ENCODE assay signal across 8 cellular contexts in the genomic region with DNA sequence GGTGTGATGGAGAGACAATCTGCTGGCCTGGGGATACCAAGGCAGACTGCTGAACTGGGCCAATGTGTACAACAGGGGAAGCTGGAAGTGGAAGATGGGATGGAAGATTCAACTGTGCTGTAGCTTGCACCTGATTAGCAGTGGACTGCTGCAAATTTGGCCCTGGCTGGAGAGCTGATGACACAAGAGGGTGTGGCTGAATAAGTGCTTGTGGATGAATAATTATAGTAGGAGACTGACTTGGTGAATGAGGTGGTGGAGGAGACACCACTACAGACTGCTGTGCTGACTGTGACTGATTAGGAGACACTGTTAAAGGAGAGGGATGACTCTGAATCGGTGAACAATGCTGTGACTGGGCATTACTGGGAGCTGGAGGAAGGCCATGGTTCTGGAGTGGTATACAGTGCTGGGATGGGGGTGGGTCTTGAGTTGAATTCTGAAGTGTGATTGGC. TPM values are rescaled to one million over a fixed set of nuclear protein-coding genes. Genes with fewer than 3 reads are reported as not detected.
DNase-seq lines count a peak whose midpoint lies in the region; ATAC-seq, FAIRE-seq and TF ChIP-seq lines count a peak whose summit lies in the region.

No MANE protein-coding gene starts in this region.

- no peaks in the 10 kb centered on the region for H3K27me3 ChIP-seq in HepG2 (ENCODE audit: control insufficient read depth in 1 of 2, insufficient read depth in 2 of 2, low read length in 2 of 2)
- no peaks in the 10 kb centered on the region for H3K27me3 ChIP-seq in small intestine (ENCODE audit: control insufficient read depth in 2 of 2, insufficient read depth in 2 of 2, low read length in 2 of 2)
- H3K27me3 ChIP-seq in SK-N-SH (ENCODE audit: insufficient read depth), result no peaks in the 10 kb centered on the region

- H3K9me3 ChIP-seq in SK-N-MC (ENCODE audit: low read depth, low read length) (0 out of 2 replicates have a peak, but pooled peaks cover 6% of the 10 kb centered on the region), HepG2 (ENCODE audit: low read length) (no peaks in the 10 kb centered on the region), small intestine (ENCODE audit: control insufficient read depth, low read depth) (no peaks in the 10 kb centered on the region), SK-N-SH (no peaks in the 10 kb centered on the region)

- H3K79me2 ChIP-seq in HepG2 (ENCODE audit: insufficient read depth, low read length) (no peaks in the 10 kb centered on the region), SK-N-SH (ENCODE audit: insufficient read depth) (peaks cover 12% of the 10 kb centered on the region)

- no peak for TF ChIP-seq EP300 in HepG2 (IDR thresholded peaks at IDR 0.05; ENCODE audit: low read depth in 2 of 2, low read length in 2 of 2)
- TF ChIP-seq EP300 in HepG2 (CRISPR knock-in tag; IDR thresholded peaks at IDR 0.05; ENCODE audit: borderline replicate concordance), result no peak
- TF ChIP-seq EP300 in SK-N-SH (IDR thresholded peaks at IDR 0.05; ENCODE audit: borderline replicate concordance in 1 of 2, low read depth in 1 of 2, low read length in 1 of 2), result no peak

- CTCF ChIA-PET in HepG2 (lab: Yijun Ruan, JAX; ENCODE audit: low intra/inter-chr PET ratio, low total read pairs) (no interaction called here), SK-N-SH (lab: Yijun Ruan, JAX) (no interaction called here)

- no peak for TF ChIP-seq RAD21 in HepG2 (CRISPR knock-in tag; IDR thresholded peaks at IDR 0.05)
- no peak for TF ChIP-seq RAD21 in SK-N-SH (IDR thresholded peaks at IDR 0.05; ENCODE audit: low read length)

- H3K36me3 ChIP-seq in SK-N-MC (ENCODE audit: insufficient read depth, low read length), result peaks cover 56% of the 10 kb centered on the region
- peaks cover 9 to 50% of the 10 kb centered on the region in 2 experiments for H3K36me3 ChIP-seq in HepG2 (replicated peaks in 1 of 2; ENCODE audit: control insufficient read depth in 1 of 2, insufficient read depth in 2 of 2, low read length in 2 of 2)
- H3K36me3 ChIP-seq in small intestine (ENCODE audit: control insufficient read depth in 2 of 2, insufficient read depth in 2 of 2, low read length in 2 of 2), result peaks cover 3 to 16% of the 10 kb centered on the region in 2 donors
- peaks cover 36 to 75% of the 10 kb centered on the region in 2 experiments for H3K36me3 ChIP-seq in SK-N-SH (replicated peaks in 1 of 2; ENCODE audit: control insufficient read depth in 1 of 2, insufficient read depth in 2 of 2, low read length in 1 of 2)

- in situ Hi-C loops in Caki2 (cut with HindIII; ENCODE audit: low pct_unique_long_range_greater_than_20kb, low sequenced_read_pairs) (no loop called here), HepG2 (cut with HindIII; ENCODE audit: extremely low pct_ligation_motif_present, low pct_unique_long_range_greater_than_20kb) (no loop called here)

- TF ChIP-seq CTCF in HepG2 (CRISPR knock-in tag; IDR thresholded peaks at IDR 0.05) (no peak), SK-N-SH (IDR thresholded peaks at IDR 0.05) (no peak)

- TSS peak; percentile 32 for BruUV-seq in HepG2 (replicated peaks; lab: Mats Ljungman, UMichigan)

- no peak for TF ChIP-seq POLR2A in HepG2 (IDR thresholded peaks at IDR 0.05; ENCODE audit: insufficient read depth in 1 of 2, low read depth in 2 of 2, low read length in 2 of 2)

- intact Hi-C loops in HepG2 (cut with micrococcal nuclease; ENCODE audit: unreplicated experiment), result no loop called here

- no peak overlapping the region for H3K4me2 ChIP-seq in HepG2 (ENCODE audit: low read depth, low read length)
- H3K4me2 ChIP-seq in SK-N-SH, result no peak overlapping the region

- 100% methylated on average over 1 of the region's 1 CpG for WGBS in HepG2 (ENCODE audit: low lambda C conversion rate)
- 76 to 100% (median 93%) methylated on average over 1 of the region's 1 CpG for WGBS in small intestine, 3 donors
- 100% methylated on average over 1 of the region's 1 CpG for WGBS in SK-N-SH (ENCODE audit: low lambda C conversion rate)

- ATAC-seq in GM19328 (IDR thresholded peaks at IDR 0.05; ENCODE audit: unreplicated experiment) (peak; percentile 40), HG03139 (IDR thresholded peaks at IDR 0.05; ENCODE audit: unreplicated experiment) (peak; percentile 44), HepG2 (peak; percentile 38; the same call in 2 of the 3 replicates)

- H3K9ac ChIP-seq in SK-N-MC (ENCODE audit: insufficient read length), result no peak overlapping the region
- H3K9ac ChIP-seq in HepG2 (ENCODE audit: insufficient read depth, low read depth, low read length), result no peak overlapping the region
- no peak overlapping the region for H3K9ac ChIP-seq in SK-N-SH

- H4K20me1 ChIP-seq in HepG2 (ENCODE audit: insufficient read depth, low read length) (no peaks in the 10 kb centered on the region), SK-N-SH (ENCODE audit: insufficient read depth) (no peaks in the 10 kb centered on the region)

- POLR2A ChIA-PET in HepG2 (lab: Yijun Ruan, JAX) (no interaction called here), SK-N-SH (lab: Yijun Ruan, JAX) (no interaction called here)

- H3K4me3 ChIP-seq in SK-N-MC (peak overlapping the region; percentile 27), HepG2 (replicated peaks in 1 of 3; ENCODE audit: insufficient read depth in 1 of 3, low read depth in 2 of 3, low read length in 3 of 3) (no peak overlapping the region), small intestine (ENCODE audit: low read depth in 1 of 2, low read length in 2 of 2) (no peak overlapping the region), SK-N-SH (ENCODE audit: low read depth in 2 of 2, low read length in 1 of 2) (no peak overlapping the region)

- DNase-seq in Caki2 (ENCODE audit: low read depth) (peak; percentile 39), SK-N-MC (ENCODE audit: low read depth, low spot score) (no peak), HepG2 (ENCODE audit: low spot score) (no peak), small intestine (no peak), SK-N-SH (no peak), islet precursor cell (no peak)

- H3F3A ChIP-seq in SK-N-SH (replicated peaks; ENCODE audit: insufficient read depth), result peaks cover 14% of the 10 kb centered on the region

- H3K27ac ChIP-seq in SK-N-MC (peak overlapping the region; percentile 76), HepG2 (ENCODE audit: extremely low read length, insufficient read depth, low read length) (no peak overlapping the region), small intestine (ENCODE audit: low read depth in 1 of 2, low read length in 1 of 2) (peak overlapping the region in 1 of 2 donors; percentile 30), SK-N-SH (ENCODE audit: low read depth in 2 of 2, low read length in 1 of 2) (no peak overlapping the region)

- H2AFZ ChIP-seq in HepG2 (ENCODE audit: low read length) (no peak overlapping the region), SK-N-SH (ENCODE audit: low read depth) (no peak overlapping the region)

- H3K4me1 ChIP-seq in HepG2 (ENCODE audit: insufficient read depth, low read length), result no peaks in the 10 kb centered on the region
- peaks cover 0 to 3% of the 10 kb centered on the region in 2 donors for H3K4me1 ChIP-seq in small intestine (ENCODE audit: control insufficient read depth in 2 of 2, insufficient read depth in 1 of 2, low read depth in 1 of 2, low read length in 1 of 2)
- H3K4me1 ChIP-seq in SK-N-SH (ENCODE audit: control insufficient read depth in 1 of 2, insufficient read depth in 2 of 2, low read depth in 1 of 2, low read length in 1 of 2), result no peaks in the 10 kb centered on the region; a peak in 2 of 4 replicates

- no peaks in the 10 kb centered on the region for H3K9me2 ChIP-seq in SK-N-SH

- no peak for FAIRE-seq in HepG2 (lab: Jason Lieb, UNC)
- no peak for FAIRE-seq in small intestine (lab: Jason Lieb, UNC)

TF ChIP-seq in HepG2, 621 proteins besides CTCF, POLR2A, EP300 and RAD21 (continues in another document):
- TF ChIP-seq AGO2 (optimal IDR thresholded peaks at IDR 0.05; ENCODE audit: low read depth, low read length), result no peak
- no peak for TF ChIP-seq ZNF232 (CRISPR knock-in tag; IDR thresholded peaks at IDR 0.05; ENCODE audit: borderline replicate concordance)
- no peak for TF ChIP-seq POGZ (CRISPR knock-in tag; IDR thresholded peaks at IDR 0.05)
- TF ChIP-seq DNMT1 (CRISPR knock-in tag; IDR thresholded peaks at IDR 0.05), result no peak

TF ChIP-seq in SK-N-SH, 30 proteins besides CTCF, POLR2A, EP300 and RAD21 (continues in another document):
- TF ChIP-seq YY1 (IDR thresholded peaks at IDR 0.05; ENCODE audit: low read depth), result no peak
- no peak for TF ChIP-seq TEAD4 (IDR thresholded peaks at IDR 0.05; ENCODE audit: borderline replicate concordance, insufficient read depth)
- no peak for TF ChIP-seq EZH2phosphoT487 (IDR thresholded peaks at IDR 0.05; ENCODE audit: borderline replicate concordance, low read depth)
- no peak for TF ChIP-seq GABPA (IDR thresholded peaks at IDR 0.05; ENCODE audit: low read depth)
- no peak for TF ChIP-seq NFIC (IDR thresholded peaks at IDR 0.05; ENCODE audit: borderline replicate concordance)

RNA-seq across cellular contexts. Expression of a gene that starts 52.5 kb away (rescaled TPM):
- 11.1 and 24.5 TPM in 2 replicates for total RNA-seq in Caki2 (2014; rRNA removed; shearing (Covaris generic); ENCODE audit: low replicate concordance)
- total RNA-seq in HepG2 (2016; rRNA removed; fragmentation: Illumina TruSeq; extraction: Trizol), result 16.5 and 24.1 TPM in 2 replicates
- 83.1 and 87.8 TPM in 2 replicates for total RNA-seq in HepG2 (2016; cell fraction: cytosol; rRNA removed; fragmentation: Illumina TruSeq; extraction: Trizol; ENCODE audit: low read depth)
- 15.1 and 19.9 TPM in 2 replicates for total RNA-seq in HepG2 (2016; cell fraction: insoluble cytoplasmic fraction; rRNA removed; fragmentation: Illumina TruSeq; extraction: Trizol)
- total RNA-seq in HepG2 (2016; cell fraction: membrane; rRNA removed; fragmentation: Illumina TruSeq; extraction: Trizol), result 17.9 and 22.5 TPM in 2 replicates
- total RNA-seq in HepG2 (2016; cell fraction: nucleus; rRNA removed; fragmentation: Illumina TruSeq; extraction: Trizol), result 45.6 and 47.3 TPM in 2 replicates
- polyA plus RNA-seq in HepG2 (2011; rRNA removed), result 42.9 and 49.0 TPM in 2 replicates
- polyA plus RNA-seq in HepG2 (2011; cell fraction: cytosol; rRNA removed), result 18.5 and 21.7 TPM in 2 replicates
- polyA plus RNA-seq in HepG2 (2011; cell fraction: nucleus; rRNA removed), result 64.0 and 65.6 TPM in 2 replicates
- 12.8 and 14.1 TPM in 2 replicates for polyA plus RNA-seq in HepG2 (2012)
- polyA plus RNA-seq in HepG2 (2016; cell fraction: cytosol; fragmentation: Illumina TruSeq; extraction: Trizol; ENCODE audit: low read depth), result 0.53 and 0.69 TPM in 2 replicates
- 6.1 and 6.6 TPM in 2 replicates for polyA plus RNA-seq in HepG2 (2016; cell fraction: insoluble cytoplasmic fraction; fragmentation: Illumina TruSeq; extraction: Trizol; ENCODE audit: low read depth)
- polyA plus RNA-seq in HepG2 (2016; cell fraction: membrane; fragmentation: Illumina TruSeq; extraction: Trizol; ENCODE audit: low read depth), result 0.78 TPM in 2 replicates
- polyA plus RNA-seq in HepG2 (2016; cell fraction: nucleus; fragmentation: Illumina TruSeq; extraction: Trizol; ENCODE audit: insufficient read depth, low read depth), result 21.1 and 24.6 TPM in 2 replicates
- 193 and 376 TPM in 2 replicates for polyA minus RNA-seq in HepG2 (2011; rRNA and poly(A)+ RNA removed; ENCODE audit: low replicate concordance)
- 15.6 and 17.5 TPM in 2 replicates for polyA minus RNA-seq in HepG2 (2011; cell fraction: cytosol; rRNA and poly(A)+ RNA removed)
- polyA minus RNA-seq in HepG2 (2011; cell fraction: nucleus; rRNA and poly(A)+ RNA removed), result 86.4 and 113 TPM in 2 replicates
- polyA plus RNA-seq in small intestine, result 1 to 10 TPM; 2.5 to 5.5 (median 3.0) TPM
- polyA plus RNA-seq in SK-N-SH (2012; rRNA removed), result 9.2 and 12.5 TPM in 2 replicates
- polyA plus RNA-seq in SK-N-SH (2012; cell fraction: cytosol; rRNA removed), result 7.1 and 7.8 TPM in 2 replicates
- 18.3 and 26.6 TPM in 2 replicates for polyA plus RNA-seq in SK-N-SH (2012; cell fraction: nucleus; rRNA removed)
